ENCODE assay signal across 9 cellular contexts in genomic region chr20:1894471-1894950, GRCh38. TPM values are rescaled to one million over a fixed set of nuclear protein-coding genes. Genes with fewer than 3 reads are reported as not detected.
DNase-seq lines count a peak whose midpoint lies in the region; ATAC-seq, FAIRE-seq and TF ChIP-seq lines count a peak whose summit lies in the region.
"Had no signal": no experiment of that assay in that cellular context is flagged by ENCODE, and none has a peak within 500 bp of the region (broad histone marks: within the 10 kb centered on the region; RNA-seq: fewer than 3 reads in every experiment).

No MANE protein-coding gene starts in this region.

- WGBS in spleen, 5 donors: 0 to 1% (median 0%) methylated on average over 9 to 70 of the region's 70 CpGs

- H3K36me3 ChIP-seq in breast epithelium: no peaks in the 10 kb centered on the region
- no peaks in the 10 kb centered on the region for H3K36me3 ChIP-seq in kidney (ENCODE audit: control insufficient read depth in 1 of 2, insufficient read depth in 2 of 2, low read length in 2 of 2)
- H3K36me3 ChIP-seq in spleen: peaks cover 0 to 9% (median 0%) of the 10 kb centered on the region in 6 donors

- H3K4me3 ChIP-seq in breast epithelium: peak overlapping the region; percentile 82 to 88 (median 85)
- H3K4me3 ChIP-seq in kidney (ENCODE audit: low read length in 2 of 2): peak overlapping the region in 1 of 2 donors; percentile 25
- H3K4me3 ChIP-seq in spleen: peak overlapping the region; percentile 41 to 80 (median 58)

- H3K9me3 ChIP-seq in breast epithelium (no peaks in the 10 kb centered on the region), kidney (ENCODE audit: control insufficient read depth in 1 of 2, low read length in 2 of 2) (no peaks in the 10 kb centered on the region), spleen (no peaks in the 10 kb centered on the region)

- H3K27ac ChIP-seq in breast epithelium (peak overlapping the region; percentile 93 to 99), kidney (ENCODE audit: low read depth in 2 of 2, low read length in 2 of 2) (peak overlapping the region in 1 of 2 donors; percentile 53), spleen (peak overlapping the region in 7 of 8 donors; percentile 87 to 98 (median 94))

- peaks cover 0 to 22% of the 10 kb centered on the region in 2 donors for H3K4me1 ChIP-seq in breast epithelium
- peaks cover 0 to 3% of the 10 kb centered on the region in 2 donors for H3K4me1 ChIP-seq in kidney (ENCODE audit: control insufficient read depth in 1 of 2, insufficient read depth in 1 of 2, low read depth in 1 of 2, low read length in 2 of 2)
- peaks cover 19 to 81% (median 59%) of the 10 kb centered on the region in 6 donors for H3K4me1 ChIP-seq in spleen

- DNase-seq in NCI-H1417 (lab: John Stamatoyannopoulos, UW): peak in 2 of 3 experiments; percentile 85 to 86
- DNase-seq in NCI-H1417 treated with DMSO at 0.1 percent for 48 hours (lab: John Stamatoyannopoulos, UW): no peak
- peak; percentile 47 for DNase-seq in NCI-H345 (lab: John Stamatoyannopoulos, UW)
- DNase-seq in breast epithelium (ENCODE audit: low spot score in 2 of 2): peak in 1 of 2 donors; percentile 49
- peak; percentile 90 for DNase-seq in kidney
- peak; percentile 94 for DNase-seq in spleen
- no peak for DNase-seq in pons (ENCODE audit: low spot score)
- DNase-seq: CD4-positive, CD25-positive, alpha-beta regulatory T cell had no signal

- H3K27me3 ChIP-seq in breast epithelium: no peaks in the 10 kb centered on the region
- H3K27me3 ChIP-seq in spleen (replicated peaks in 1 of 7): peaks cover 0 to 58% (median 4%) of the 10 kb centered on the region in 7 donors

- TF ChIP-seq POLR2A in breast epithelium (IDR thresholded peaks at IDR 0.05) (no peak), spleen (IDR thresholded peaks at IDR 0.05) (no peak)

- intact Hi-C loops in breast epithelium (cut with DNase I; ENCODE audit: low total_unique reads) (no loop called here), kidney (cut with DNase I) (no loop called here), spleen (cut with DNase I; ENCODE audit: low total_unique reads) (no loop called here)

- H3K9ac ChIP-seq in kidney (ENCODE audit: low read length in 2 of 2): no peak overlapping the region

- ATAC-seq in HG03175 (IDR thresholded peaks at IDR 0.05; ENCODE audit: unreplicated experiment): no peak

- TF ChIP-seq CTCF in breast epithelium (IDR thresholded peaks at IDR 0.05) (no peak), kidney (IDR thresholded peaks at IDR 0.05; ENCODE audit: borderline replicate concordance, extremely low read depth, insufficient read depth) (no peak), spleen (IDR thresholded peaks at IDR 0.05 in 8 of 11, conservative IDR thresholded peaks at IDR 0.05 in 3 of 11) (no peak)

- FAIRE-seq in kidney (lab: Jason Lieb, UNC): no peak

RNA-seq across cellular contexts. Expression of gene SIRPA, which starts 0.7 kb away (rescaled TPM):
- total RNA-seq in breast epithelium (10 to 100 TPM; 42.3 to 64.6 (median 53.9) TPM), kidney (46.6 TPM), spleen (100 to 1,000 TPM in 1 of 7 donors, 10 to 100 TPM in 6; 28.9 to 104 (median 48.0) TPM)
- polyA plus RNA-seq in kidney (ENCODE audit: insufficient read depth, low read depth, low replicate concordance) (24.7 TPM), spleen (10 to 100 TPM in 2 of 3 donors, 1 to 10 TPM in 1; 9.8 to 15.9 (median 10.7) TPM)
- total RNA-seq: CD4-positive, CD25-positive, alpha-beta regulatory T cell had no signal
- polyA plus RNA-seq: CD4-positive, CD25-positive, alpha-beta regulatory T cell had no signal

Comparison
In these comparisons a context has a peak if more than half of its experiments do, and no peak if none do; other contexts are left out.
1. DNase-seq: peak in NCI-H1417 (2 of 3), NCI-H345 (single experiment), kidney (single experiment) and spleen (single experiment); none in NCI-H1417 treated with DMSO at 0.1 percent for 48 hours (single experiment) and pons (single experiment).